8 cellular contexts compared by ENCODE assay signal in genomic region chr5:148443998-148444397, GRCh38.
DNase-seq lines count a peak whose midpoint lies in the region; ATAC-seq, FAIRE-seq and TF ChIP-seq lines count a peak whose summit lies in the region.

No MANE protein-coding gene starts in this region.

- H3K36me3 Mint-ChIP-seq in CD4-positive, alpha-beta T cell (ENCODE audit: low read depth) = peaks cover 44% of the 10 kb centered on the region

- CTCF ChIA-PET in CD4-positive, alpha-beta T cell (lab: Charles Lee) = interaction anchor here (0.6 to 4.1 kb wide), 6 partner anchors 9 to 591 kb away, joined by 3 to 23 read pairs (median 4); no protein-coding TSS in a partner anchor

- POLR2A ChIA-PET in CD4-positive, alpha-beta T cell (lab: Charles Lee) = no interaction called here

- peaks cover 0 to 5% (median 0%) of the 10 kb centered on the region in 4 donors for H3K4me1 ChIP-seq in tibial artery

- ATAC-seq in CD4-positive, alpha-beta T cell (ENCODE audit: poor library complexity) = peak; percentile 83
- ATAC-seq in GM18520 (IDR thresholded peaks at IDR 0.05; ENCODE audit: unreplicated experiment) (peak; percentile 71), HG02973 (IDR thresholded peaks at IDR 0.05; ENCODE audit: unreplicated experiment) (peak; percentile 85)

- peak in 7 of 10 experiments; percentile 4 to 28 (median 12) for DNase-seq in CD4-positive, alpha-beta T cell
- DNase-seq in NCI-H2029 (lab: John Stamatoyannopoulos, UW) = peak; percentile 65
- DNase-seq in middle frontal gyrus (ENCODE audit: extremely low spot score, low spot score) = peak; percentile 62
- no peak for DNase-seq in tibial artery

- H3K4me3 ChIP-seq in WI38 (ENCODE audit: low read depth, low read length) (no peak overlapping the region), tibial artery (no peak overlapping the region)

- H3K27ac ChIP-seq in CD4-positive, alpha-beta T cell (ENCODE audit: low read depth, low read length) = no peak overlapping the region
- H3K27ac ChIP-seq in tibial artery = no peak overlapping the region

- H3K27me3 Mint-ChIP-seq in CD4-positive, alpha-beta T cell = no peaks in the 10 kb centered on the region

- H3K27me3 ChIP-seq in CD4-positive, alpha-beta T cell (ENCODE audit: control insufficient read depth, insufficient read depth, low read length) = no peaks in the 10 kb centered on the region
- no peaks in the 10 kb centered on the region for H3K27me3 ChIP-seq in tibial artery

- H3K4me1 Mint-ChIP-seq in CD4-positive, alpha-beta T cell (ENCODE audit: low read depth) = no peaks in the 10 kb centered on the region

- peak; percentile 90 for FAIRE-seq in endometrium (lab: Jason Lieb, UNC)

- intact Hi-C loops in CD4-positive, alpha-beta T cell (cut with DNase I, micrococcal nuclease) = loop anchor here (1.0 to 10.0 kb wide), 7 partner anchors 287 to 828 kb away; partner anchors contain the start of gene AFAP1L1 (in 1 of the 2)
- intact Hi-C loops in tibial artery (cut with DNase I; ENCODE audit: low total_unique reads) = loop anchor here (10.0 kb wide), 2 partner anchors 291 to 591 kb away; no protein-coding TSS in a partner anchor

- no peak overlapping the region for H3K4me3 Mint-ChIP-seq in CD4-positive, alpha-beta T cell

- H3K9me3 ChIP-seq in CD4-positive, alpha-beta T cell (ENCODE audit: control insufficient read depth, low read length) = no peaks in the 10 kb centered on the region
- no peaks in the 10 kb centered on the region for H3K9me3 ChIP-seq in tibial artery

- peak; percentile 83 for TF ChIP-seq CTCF in CD4-positive, alpha-beta T cell (IDR thresholded peaks at IDR 0.05)
- TF ChIP-seq CTCF in WI38 (IDR thresholded peaks at IDR 0.05; ENCODE audit: low read depth, low read length) (peak; percentile 46; the same call in 1 of the 2 replicates), tibial artery (IDR thresholded peaks at IDR 0.05) (peak; percentile 69 to 90)

- no peaks in the 10 kb centered on the region for H3K9me3 Mint-ChIP-seq in CD4-positive, alpha-beta T cell

- H3K27ac Mint-ChIP-seq in CD4-positive, alpha-beta T cell = no peak overlapping the region

- H3K36me3 ChIP-seq in tibial artery = peaks cover 30 to 40% (median 35%) of the 10 kb centered on the region in 3 donors

Comparison
In these comparisons a context has a peak if more than half of its experiments do, and no peak if none do; other contexts are left out.
1. DNase-seq: peak in CD4-positive, alpha-beta T cell (7 of 10), NCI-H2029 (single experiment) and middle frontal gyrus (single experiment); none in tibial artery (0 of 2).
2. Peak in every context shown above with its lines, with median percentiles within 50 percentile points of each other: ATAC-seq and CTCF ChIP-seq.